ENCODE assay signal across 18 cellular contexts in the genomic region with DNA sequence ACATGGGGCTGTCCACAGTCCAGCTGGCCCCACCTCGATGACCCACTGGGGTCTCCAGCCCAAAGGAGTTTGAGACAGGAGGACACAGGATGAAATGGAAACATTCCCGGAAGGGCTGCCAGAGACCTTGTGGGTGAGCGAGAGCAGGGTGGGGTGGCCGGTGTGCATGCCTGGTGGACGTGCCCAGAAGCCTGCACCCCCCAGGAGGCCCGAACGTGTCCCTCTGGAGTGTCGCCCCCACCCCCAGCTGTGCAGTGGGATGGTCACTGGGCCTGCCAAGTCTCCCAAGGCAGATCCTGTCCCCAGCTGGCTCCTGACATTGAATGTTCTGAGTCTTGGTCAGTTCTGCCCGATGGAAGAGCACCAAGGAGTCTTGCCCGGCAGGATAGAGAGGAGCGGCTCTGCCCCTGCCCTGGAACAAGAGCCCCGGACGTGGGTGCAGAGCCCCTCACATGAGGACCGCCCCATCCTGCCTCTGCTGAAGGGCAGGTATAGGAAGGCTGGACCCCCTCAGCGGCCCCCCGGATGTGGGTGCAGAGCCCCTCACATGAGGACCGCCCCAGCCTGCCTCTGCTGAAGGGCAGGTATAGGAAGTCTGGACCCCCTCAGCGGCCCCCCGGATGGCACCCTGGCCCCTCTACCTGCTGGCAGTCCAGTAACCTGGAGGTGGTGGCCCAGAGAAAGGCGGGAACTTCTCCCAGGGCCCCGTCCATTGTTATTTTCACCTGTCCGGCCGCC. TPM values are rescaled to one million over a fixed set of nuclear protein-coding genes. Genes with fewer than 3 reads are reported as not detected.
DNase-seq lines count a peak whose midpoint lies in the region; ATAC-seq and TF ChIP-seq lines count a peak whose summit lies in the region.
"Had no signal": no experiment of that assay in that cellular context is flagged by ENCODE, and none has a peak within 500 bp of the region (broad histone marks: within the 10 kb centered on the region; RNA-seq: fewer than 3 reads in every experiment).

No MANE protein-coding gene starts in this region.

- H4K91ac ChIP-seq in H9 (ENCODE audit: insufficient read length, low read depth, low read length), result no peak overlapping the region

- H2BK15ac ChIP-seq in H9 (ENCODE audit: low read depth, low read length), result no peak overlapping the region

- H3K4me2 ChIP-seq in H9 (ENCODE audit: insufficient read depth, insufficient read length, low read length), result no peak overlapping the region

- H2AFZ ChIP-seq in H9 (ENCODE audit: low read length), result no peak overlapping the region

- H2BK120ac ChIP-seq in H9 (ENCODE audit: low read depth, low read length, poor library complexity, severe bottlenecking), result no peak overlapping the region

- H3K4me1 ChIP-seq in H9 (ENCODE audit: insufficient read depth, low read length), result no peaks in the 10 kb centered on the region; the same call in 1 of the 2 replicates

- H3K14ac ChIP-seq in H9 (ENCODE audit: insufficient read depth, low read length), result no peak overlapping the region

- ATAC-seq in GM18909 (IDR thresholded peaks at IDR 0.05; ENCODE audit: poor library complexity, unreplicated experiment), result no peak

- H3K4ac ChIP-seq in H9 (ENCODE audit: low read depth, low read length), result no peak overlapping the region

- H3K79me1 ChIP-seq in H9 (ENCODE audit: insufficient read depth, low read depth, low read length, poor library complexity, severe bottlenecking), result no peaks in the 10 kb centered on the region

- no peak overlapping the region for H4K5ac ChIP-seq in H9 (ENCODE audit: insufficient read length, low read depth, low read length)

- H3K36me3 Mint-ChIP-seq in T-helper 2 cell treated with Interferon-gamma antibody and Interleukin-4, amounts not matched to agents 5 μg/mL and 100 μg/mL, for 36 hours (ENCODE audit: low read depth), result peaks cover 3% of the 10 kb centered on the region
- peaks cover 11% of the 10 kb centered on the region for H3K36me3 Mint-ChIP-seq in activated naive CD8-positive, alpha-beta T cell treated with anti-CD3 and anti-CD28 coated beads for 36 hours
- H3K36me3 Mint-ChIP-seq in nephron (ENCODE audit: low read depth), result peaks cover 16% of the 10 kb centered on the region
- H3K36me3 Mint-ChIP-seq in H9 (ENCODE audit: insufficient read depth in 1 of 3, low read depth in 3 of 3), result peaks cover 0 to 14% (median 12%) of the 10 kb centered on the region in 3 experiments; a peak in 5 of 7 replicates

- no peak overlapping the region for H3K27ac ChIP-seq in H9 (ENCODE audit: insufficient read length, low read depth, low read length)

- no peak overlapping the region for H2BK12ac ChIP-seq in H9 (ENCODE audit: insufficient read length, low read depth, low read length)

- H2BK5ac ChIP-seq in H9 (ENCODE audit: insufficient read length, low read length), result no peak overlapping the region

- H3K79me2 ChIP-seq in H9 (ENCODE audit: insufficient read depth, low read length), result peaks cover 8% of the 10 kb centered on the region; the same call in 1 of the 2 replicates

- H4K20me1 ChIP-seq in H9 (ENCODE audit: control insufficient read depth, insufficient read depth, insufficient read length), result peaks cover under 1% of the 10 kb centered on the region

- no peak overlapping the region for H3K56ac ChIP-seq in H9 (ENCODE audit: insufficient read length, low read depth, low read length)

- H3K9me3 ChIP-seq in H9 (ENCODE audit: control insufficient read depth, low read depth, low read length), result no peaks in the 10 kb centered on the region

- H3K27me3 ChIP-seq in H9 (ENCODE audit: insufficient read depth, low read length), result no peaks in the 10 kb centered on the region

- no peak for DNase-seq in T-helper 2 cell treated with Interferon-gamma antibody and Interleukin-4, amounts not matched to agents 5 μg/mL and 100 μg/mL, for 36 hours (ENCODE audit: low spot score)
- DNase-seq in T-helper 2 cell (no peak), H9 (no peak), putamen (ENCODE audit: low spot score) (no peak)
- no peak for DNase-seq in activated naive CD8-positive, alpha-beta T cell treated with anti-CD3 and anti-CD28 coated beads for 36 hours
- DNase-seq: CD8-positive, alpha-beta memory T cell; glutamatergic neuron; MM.1S; NCI-H2081 treated with DMSO at 0.1 percent for 48 hours; NCI-H748 treated with DMSO at 0.1 percent for 48 hours; retina; stimulated activated CD4-positive, alpha-beta T cell treated with anti-CD3 and anti-CD28 coated beads, Interleukin-2, amount 100 ng/mL, for 24 hours; stimulated activated CD8-positive, alpha-beta memory T cell treated with anti-CD3 and anti-CD28 coated beads, Interleukin-4, amount 100 ng/mL, for 48 hours had no signal

- H3K4me3 Mint-ChIP-seq in T-helper 2 cell treated with Interferon-gamma antibody and Interleukin-4, amounts not matched to agents 5 μg/mL and 100 μg/mL, for 36 hours, result no peak overlapping the region
- H3K4me3 Mint-ChIP-seq in activated naive CD8-positive, alpha-beta T cell treated with anti-CD3 and anti-CD28 coated beads for 36 hours, result no peak overlapping the region
- H3K4me3 Mint-ChIP-seq in nephron (peak overlapping the region; percentile 14 to 29 (median 23)), H9 (no peak overlapping the region)

- no peak overlapping the region for H3K9ac ChIP-seq in H9 (ENCODE audit: extremely low read depth, insufficient read length, low read length)

- no peak for TF ChIP-seq CTCF in nephron (IDR thresholded peaks at IDR 0.05; ENCODE audit: unreplicated experiment in 3 of 3)
- TF ChIP-seq CTCF in H9 (conservative IDR thresholded peaks at IDR 0.05), result no peak

- H3K18ac ChIP-seq in H9 (ENCODE audit: insufficient read length, low read depth, low read length), result no peak overlapping the region

- no peaks in the 10 kb centered on the region for H3K9me3 Mint-ChIP-seq in T-helper 2 cell treated with Interferon-gamma antibody and Interleukin-4, amounts not matched to agents 5 μg/mL and 100 μg/mL, for 36 hours
- H3K9me3 Mint-ChIP-seq in activated naive CD8-positive, alpha-beta T cell treated with anti-CD3 and anti-CD28 coated beads for 36 hours, result no peaks in the 10 kb centered on the region
- H3K9me3 Mint-ChIP-seq in nephron, result no peaks in the 10 kb centered on the region
- H3K9me3 Mint-ChIP-seq in H9, result no peaks in the 10 kb centered on the region
- H3K9me3 Mint-ChIP-seq: CD8-positive, alpha-beta memory T cell had no signal

- H3K4me1 Mint-ChIP-seq in T-helper 2 cell treated with Interferon-gamma antibody and Interleukin-4, amounts not matched to agents 5 μg/mL and 100 μg/mL, for 36 hours (ENCODE audit: low read depth), result peaks cover 16% of the 10 kb centered on the region
- peaks cover 21% of the 10 kb centered on the region for H3K4me1 Mint-ChIP-seq in activated naive CD8-positive, alpha-beta T cell treated with anti-CD3 and anti-CD28 coated beads for 36 hours
- peaks cover 12% of the 10 kb centered on the region for H3K4me1 Mint-ChIP-seq in nephron
- H3K4me1 Mint-ChIP-seq in H9, result peaks cover 15 to 19% of the 10 kb centered on the region in 2 experiments

- no peak overlapping the region for H2AK5ac ChIP-seq in H9 (ENCODE audit: insufficient read length, low read length)

- H3T11ph ChIP-seq in H9 (ENCODE audit: low read length), result no peak overlapping the region

- H3K27ac Mint-ChIP-seq in T-helper 2 cell treated with Interferon-gamma antibody and Interleukin-4, amounts not matched to agents 5 μg/mL and 100 μg/mL, for 36 hours, result peak overlapping the region; percentile 45
- peak overlapping the region; percentile 97 for H3K27ac Mint-ChIP-seq in activated naive CD8-positive, alpha-beta T cell treated with anti-CD3 and anti-CD28 coated beads for 36 hours
- H3K27ac Mint-ChIP-seq in nephron, result no peak overlapping the region
- H3K27ac Mint-ChIP-seq in H9, result no peak overlapping the region

- H3K27me3 Mint-ChIP-seq in T-helper 2 cell treated with Interferon-gamma antibody and Interleukin-4, amounts not matched to agents 5 μg/mL and 100 μg/mL, for 36 hours (ENCODE audit: low read depth), result no peaks in the 10 kb centered on the region
- no peaks in the 10 kb centered on the region for H3K27me3 Mint-ChIP-seq in activated naive CD8-positive, alpha-beta T cell treated with anti-CD3 and anti-CD28 coated beads for 36 hours
- H3K27me3 Mint-ChIP-seq in nephron (ENCODE audit: low read depth), result no peaks in the 10 kb centered on the region
- no peaks in the 10 kb centered on the region; the same call in 1 of the 2 replicates for H3K27me3 Mint-ChIP-seq in H9 (ENCODE audit: low read depth)

- no peak overlapping the region for H2BK20ac ChIP-seq in H9 (ENCODE audit: low read depth, low read length, poor library complexity, severe bottlenecking)

- no peak overlapping the region for H3K23ac ChIP-seq in H9 (ENCODE audit: insufficient read length, low read depth, low read length)

- H3K23me2 ChIP-seq in H9 (ENCODE audit: insufficient read length, low read depth, low read length, poor library complexity, severe bottlenecking), result peaks cover 13% of the 10 kb centered on the region

- peak; percentile 6 for TF ChIP-seq POLR2A in GM19193 (IDR thresholded peaks at IDR 0.05; ENCODE audit: extremely low read depth, insufficient read depth, insufficient read length)

- WGBS in H9 (ENCODE audit: extremely low coverage, insufficient read length, low lambda C conversion rate), result no CpG with 5 or more reads among the region's 23 CpGs

- no peak overlapping the region for H4K8ac ChIP-seq in H9 (replicated peaks; ENCODE audit: insufficient read length, low read depth, low read length)

RNA-seq across cellular contexts. Expression of a gene that starts 3.1 kb away (rescaled TPM):
- total RNA-seq in activated naive CD8-positive, alpha-beta T cell treated with anti-CD3 and anti-CD28 coated beads for 36 hours, result 10 to 100 TPM; 86.4 to 91.3 TPM
- total RNA-seq in H9 (2021), result 71.2 and 76.4 TPM in 2 replicates

RNA-seq across cellular contexts. Expression of a gene that starts 35.8 kb away (rescaled TPM):
- not detected for total RNA-seq in activated naive CD8-positive, alpha-beta T cell treated with anti-CD3 and anti-CD28 coated beads for 36 hours
- 0.33 and 0.50 TPM in 2 replicates for total RNA-seq in H9 (2021)
- total RNA-seq: A172; CD8-positive, alpha-beta memory T cell; urinary bladder had no signal

RNA-seq across cellular contexts. Expression of a gene that starts 42.4 kb away (rescaled TPM):
- under 1 TPM; 0.54 to 0.76 TPM for total RNA-seq in activated naive CD8-positive, alpha-beta T cell treated with anti-CD3 and anti-CD28 coated beads for 36 hours
- 0.26 and 0.42 TPM in 2 replicates for total RNA-seq in H9 (2021)
- total RNA-seq: A172 had no signal

RNA-seq across cellular contexts. Expression of a gene that starts 45.3 kb away (rescaled TPM):
- total RNA-seq in activated naive CD8-positive, alpha-beta T cell treated with anti-CD3 and anti-CD28 coated beads for 36 hours, result 10 to 100 TPM; 28.8 to 29.1 TPM
- 58.0 and 65.5 TPM in 2 replicates for total RNA-seq in H9 (2021)

Comparison
In these comparisons a context has a peak if more than half of its experiments do, and no peak if none do; other contexts are left out.
1. H3K27ac Mint-ChIP-seq: peak in T-helper 2 cell treated with Interferon-gamma antibody and Interleukin-4, amounts not matched to agents 5 μg/mL and 100 μg/mL, for 36 hours (single experiment) and activated naive CD8-positive, alpha-beta T cell treated with anti-CD3 and anti-CD28 coated beads for 36 hours (single experiment); none in nephron (0 of 3) and H9 (0 of 3).
2. H3K4me3 Mint-ChIP-seq: peak in nephron (3 of 3); none in T-helper 2 cell treated with Interferon-gamma antibody and Interleukin-4, amounts not matched to agents 5 μg/mL and 100 μg/mL, for 36 hours (single experiment), activated naive CD8-positive, alpha-beta T cell treated with anti-CD3 and anti-CD28 coated beads for 36 hours (single experiment) and H9 (0 of 2).